ENCODE assay signal across 9 cellular contexts in genomic region chr10:62109532-62110293, GRCh38.
DNase-seq lines count a peak whose midpoint lies in the region; ATAC-seq and TF ChIP-seq lines count a peak whose summit lies in the region.
"Had no signal": no experiment of that assay in that cellular context is flagged by ENCODE, and none has a peak within 500 bp of the region (broad histone marks: within the 10 kb centered on the region; RNA-seq: fewer than 3 reads in every experiment).

No MANE protein-coding gene starts in this region.

- no peaks in the 10 kb centered on the region for H3K27me3 ChIP-seq in spleen (replicated peaks in 1 of 7)

- 94 to 100% (median 95%) methylated on average over 1 of the region's 1 CpG for WGBS in spleen, 5 donors

- H3K9me3 ChIP-seq in spleen, result no peaks in the 10 kb centered on the region

- H3K4me3 ChIP-seq in NB4 (ENCODE audit: low read depth, low read length) (no peak overlapping the region), spleen (no peak overlapping the region)

- H3K27ac ChIP-seq in spleen, result peak overlapping the region in 6 of 8 donors; percentile 34 to 60 (median 46)

- no peaks in the 10 kb centered on the region for H3K9me3 Mint-ChIP-seq in activated naive CD4-positive, alpha-beta T cell treated with anti-CD3 and anti-CD28 coated beads, Interleukin-2, amount 50 U/mL, for 24 hours
- H3K9me3 Mint-ChIP-seq: neural crest cell had no signal

- TF ChIP-seq CTCF in NB4 (IDR thresholded peaks at IDR 0.05; ENCODE audit: low read depth, low read length), result no peak
- TF ChIP-seq CTCF in spleen (IDR thresholded peaks at IDR 0.05 in 8 of 11, conservative IDR thresholded peaks at IDR 0.05 in 3 of 11), result no peak

- peak overlapping the region; percentile 17 for H3K4me3 Mint-ChIP-seq in activated naive CD4-positive, alpha-beta T cell treated with anti-CD3 and anti-CD28 coated beads, Interleukin-2, amount 50 U/mL, for 24 hours
- H3K4me3 Mint-ChIP-seq: neural crest cell had no signal

- H3K4me1 Mint-ChIP-seq in activated naive CD4-positive, alpha-beta T cell treated with anti-CD3 and anti-CD28 coated beads, Interleukin-2, amount 50 U/mL, for 24 hours, result peaks cover 57% of the 10 kb centered on the region
- H3K4me1 Mint-ChIP-seq: neural crest cell had no signal

- TF ChIP-seq POLR2A in NB4 (IDR thresholded peaks at IDR 0.05; ENCODE audit: extremely low read depth, insufficient read length) (no peak), spleen (IDR thresholded peaks at IDR 0.05) (no peak)

- peak; percentile 66 for ATAC-seq in HG02870 (IDR thresholded peaks at IDR 0.05; ENCODE audit: unreplicated experiment)

- no peaks in the 10 kb centered on the region for H3K36me3 ChIP-seq in spleen

- H3K27me3 Mint-ChIP-seq in activated naive CD4-positive, alpha-beta T cell treated with anti-CD3 and anti-CD28 coated beads, Interleukin-2, amount 50 U/mL, for 24 hours, result no peaks in the 10 kb centered on the region

- peaks cover 13 to 66% (median 45%) of the 10 kb centered on the region in 6 donors for H3K4me1 ChIP-seq in spleen

- peak overlapping the region; percentile 13 for H3K27ac Mint-ChIP-seq in activated naive CD4-positive, alpha-beta T cell treated with anti-CD3 and anti-CD28 coated beads, Interleukin-2, amount 50 U/mL, for 24 hours

- intact Hi-C loops in spleen (cut with DNase I; ENCODE audit: low total_unique reads), result no loop called here

- no peaks in the 10 kb centered on the region for H3K36me3 Mint-ChIP-seq in activated naive CD4-positive, alpha-beta T cell treated with anti-CD3 and anti-CD28 coated beads, Interleukin-2, amount 50 U/mL, for 24 hours

- no peak for DNase-seq in activated naive CD4-positive, alpha-beta T cell treated with Interleukin-2 at 50 U/mL for 16 hours
- DNase-seq in NB4 (ENCODE audit: low read depth) (peak; percentile 64), spleen (no peak), kidney glomerular epithelial cell (lab: John Stamatoyannopoulos, UW) (no peak), activated gamma-delta T cell treated with Interleukin-2 at 50 U/mL for 16 hours (no peak)
- no peak for DNase-seq in stimulated activated CD4-positive, alpha-beta T cell treated with anti-CD3 and anti-CD28 coated beads, Interleukin-2, amount 100 ng/mL, for 24 hours
